Comparison of ENCODE assay signal across 8 cellular contexts in the genomic region with DNA sequence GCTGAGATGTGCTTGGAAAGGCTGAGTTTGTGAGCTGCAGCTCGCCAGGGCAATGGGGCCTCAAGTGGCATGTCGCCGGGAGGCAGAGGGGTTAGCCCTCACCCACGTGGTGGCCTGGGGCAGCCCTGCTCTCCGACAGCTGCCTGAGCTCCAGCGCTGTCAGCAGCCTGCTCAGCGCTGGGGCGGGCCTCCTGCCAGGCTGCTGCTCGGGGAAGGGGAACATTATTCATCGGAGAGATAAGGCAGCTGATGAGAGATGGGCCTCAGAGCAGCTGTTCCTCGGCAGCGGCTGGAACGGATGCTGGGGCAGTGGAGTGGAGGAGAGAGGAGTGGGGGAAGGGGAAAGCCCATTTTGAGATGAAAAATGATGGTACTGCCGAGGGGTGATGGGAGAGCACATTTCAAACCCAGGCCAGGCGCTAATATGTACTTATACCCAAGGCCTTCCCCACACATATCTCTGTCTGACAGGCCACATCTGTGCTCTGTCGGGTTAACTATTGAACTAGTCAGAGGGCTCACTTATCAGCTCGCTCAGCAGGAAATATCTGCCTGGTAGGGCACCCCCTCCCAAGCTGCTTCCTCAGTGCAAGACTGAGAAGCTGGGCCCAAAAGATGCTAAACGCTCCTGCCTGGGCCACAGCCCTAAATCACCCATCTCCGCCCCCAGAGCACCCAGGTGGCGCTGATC.
DNase-seq lines count a peak whose midpoint lies in the region; ATAC-seq and TF ChIP-seq lines count a peak whose summit lies in the region.

No MANE protein-coding gene starts in this region.

- TF ChIP-seq CTCF in GM06990 (IDR thresholded peaks at IDR 0.05; ENCODE audit: insufficient read depth, low read length, poor library complexity, severe bottlenecking) (no peak), foreskin keratinocyte (conservative IDR thresholded peaks at IDR 0.05) (no peak)

- H3K4me1 ChIP-seq in foreskin keratinocyte, result no peaks in the 10 kb centered on the region

- H3K27me3 ChIP-seq in GM06990 (replicated peaks; ENCODE audit: control insufficient read depth, insufficient read depth, low read length) (no peaks in the 10 kb centered on the region; the same call in 1 of the 2 replicates), foreskin keratinocyte (peaks cover 44% of the 10 kb centered on the region)

- no peak overlapping the region for H3K27ac ChIP-seq in foreskin keratinocyte

- ATAC-seq in foreskin keratinocyte (peak; percentile 42), HG03521 (IDR thresholded peaks at IDR 0.05; ENCODE audit: unreplicated experiment) (no peak)

- DNase-seq in GM06990 (ENCODE audit: extremely low read depth, insufficient read length) (peak; percentile 10), SHP77 (lab: John Stamatoyannopoulos, UW) (peak; percentile 59 to 77), foreskin keratinocyte (no peak), retina (peak; percentile 73), DMS79 treated with DMSO at 0.1 percent for 48 hours (lab: John Stamatoyannopoulos, UW) (no peak), ecto neural progenitor cell (ENCODE audit: low spot score) (no peak), GOT3 (lab: John Stamatoyannopoulos, UW) (no peak)

- H3K36me3 ChIP-seq in GM06990 (ENCODE audit: control insufficient read depth, insufficient read depth, low read length), result no peaks in the 10 kb centered on the region

- H3K4me3 ChIP-seq in GM06990 (replicated peaks; ENCODE audit: low read depth, low read length), result no peak overlapping the region

Comparison
In these comparisons a context has a peak if more than half of its experiments do, and no peak if none do; other contexts are left out.
1. DNase-seq: peak in GM06990 (single experiment), SHP77 (2 of 2) and retina (single experiment); none in foreskin keratinocyte (0 of 2), DMS79 treated with DMSO at 0.1 percent for 48 hours (single experiment), ecto neural progenitor cell (single experiment) and GOT3 (single experiment).